ENCODE assay signal across 11 cellular contexts in the genomic region with DNA sequence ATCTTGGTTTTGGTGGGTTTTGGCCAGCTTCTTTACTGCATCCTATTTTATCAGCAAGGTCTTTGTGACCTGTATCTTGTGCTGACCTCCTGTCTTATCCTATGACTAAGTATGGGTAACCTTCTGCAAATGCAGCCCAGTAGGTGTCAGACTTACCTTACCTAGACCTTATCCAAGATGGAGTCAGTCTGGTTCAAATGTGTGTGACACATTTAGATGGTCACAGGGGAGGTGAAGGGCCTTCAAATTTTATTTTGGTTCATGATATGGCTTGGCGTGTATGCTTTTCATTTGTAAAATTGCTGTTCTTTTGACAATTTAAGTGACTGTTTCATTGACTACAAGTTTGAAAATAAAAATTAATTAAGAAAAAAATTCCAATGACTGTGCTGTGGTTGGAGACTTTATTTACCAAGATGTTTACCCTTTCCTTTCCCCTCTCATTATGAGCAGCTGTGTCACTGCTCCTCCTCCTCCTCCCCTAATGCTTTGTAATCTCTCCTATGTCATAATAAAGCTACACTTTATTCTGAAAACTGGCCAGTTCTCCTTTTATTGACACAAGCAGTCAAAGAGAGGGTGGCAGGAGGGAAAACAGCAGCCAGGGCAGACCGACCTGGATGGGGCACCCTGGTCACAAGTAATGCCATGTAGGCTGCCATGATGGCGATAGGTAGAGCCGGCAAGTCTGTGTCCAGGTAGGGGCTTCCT. TPM values are rescaled to one million over a fixed set of nuclear protein-coding genes. Genes with fewer than 3 reads are reported as not detected.
DNase-seq lines count a peak whose midpoint lies in the region; ATAC-seq and TF ChIP-seq lines count a peak whose summit lies in the region.
"Had no signal": no experiment of that assay in that cellular context is flagged by ENCODE, and none has a peak within 500 bp of the region (broad histone marks: within the 10 kb centered on the region; RNA-seq: fewer than 3 reads in every experiment).

No MANE protein-coding gene starts in this region.

- TF ChIP-seq CTCF in AG04450 (IDR thresholded peaks at IDR 0.05; ENCODE audit: low read depth, low read length) (peak; percentile 22; the same call in 1 of the 2 replicates), GM12865 (IDR thresholded peaks at IDR 0.05; ENCODE audit: insufficient read depth, low read depth, low read length, missing control alignments) (peak; percentile 25), epithelial cell of proximal tubule (conservative IDR thresholded peaks at IDR 0.05; ENCODE audit: low read depth, low read length) (peak; percentile 46)

- ATAC-seq in HG03439 (IDR thresholded peaks at IDR 0.05; ENCODE audit: unreplicated experiment) (no peak), HG03520 (IDR thresholded peaks at IDR 0.05; ENCODE audit: unreplicated experiment) (no peak)

- no peak overlapping the region for H3K27ac ChIP-seq in AG04450 (ENCODE audit: low read depth, low read length)

- peaks cover 10% of the 10 kb centered on the region for H3K27me3 ChIP-seq in AG04450 (ENCODE audit: control insufficient read depth, insufficient read depth, low read length)

- CTCF ChIA-PET in AG04450 (lab: Charles Lee): no interaction called here

- DNase-seq in AG04450 (ENCODE audit: low read depth, low spot score) (no peak), GM12865 (ENCODE audit: low read depth) (no peak), OCI-M1 (lab: John Stamatoyannopoulos, UW) (peak; percentile 1), epithelial cell of proximal tubule (ENCODE audit: low read depth) (no peak), AML-193 (lab: John Stamatoyannopoulos, UW) (no peak), LoVo (ENCODE audit: low spot score) (no peak)
- DNase-seq: activated naive CD8-positive, alpha-beta T cell treated with anti-CD3 and anti-CD28 coated beads, Interleukin-2, amount 10 ng/mL, durations not matched to agents 7 days and 5 days; NCI-H526; T1000 had no signal

- POLR2A ChIA-PET in AG04450 (lab: Yijun Ruan, JAX): no interaction called here

- no peak overlapping the region for H3K4me3 ChIP-seq in AG04450 (ENCODE audit: low read depth, low read length)
- no peak overlapping the region for H3K4me3 ChIP-seq in GM12865 (ENCODE audit: low read depth, low read length)
- no peak overlapping the region for H3K4me3 ChIP-seq in epithelial cell of proximal tubule (ENCODE audit: low read depth, low read length)

- no peaks in the 10 kb centered on the region; the same call in 1 of the 2 replicates for H3K9me3 ChIP-seq in AG04450 (ENCODE audit: control insufficient read depth, insufficient read depth, low read length)

RNA-seq across cellular contexts. Expression of gene TNFRSF13B, which starts 49.4 kb away (rescaled TPM):
- polyA plus RNA-seq in AG04450 (2011; rRNA removed): not detected in 2 replicates
- polyA minus RNA-seq in AG04450 (2011; rRNA and poly(A)+ RNA removed): not detected in 2 replicates
- total RNA-seq in epithelial cell of proximal tubule: not detected in 2 replicates
- total RNA-seq: activated naive CD8-positive, alpha-beta T cell treated with anti-CD3 and anti-CD28 coated beads, Interleukin-2, amount 10 ng/mL, durations not matched to agents 7 days and 5 days had no signal
